8 cellular contexts compared by ENCODE assay signal in the genomic region with DNA sequence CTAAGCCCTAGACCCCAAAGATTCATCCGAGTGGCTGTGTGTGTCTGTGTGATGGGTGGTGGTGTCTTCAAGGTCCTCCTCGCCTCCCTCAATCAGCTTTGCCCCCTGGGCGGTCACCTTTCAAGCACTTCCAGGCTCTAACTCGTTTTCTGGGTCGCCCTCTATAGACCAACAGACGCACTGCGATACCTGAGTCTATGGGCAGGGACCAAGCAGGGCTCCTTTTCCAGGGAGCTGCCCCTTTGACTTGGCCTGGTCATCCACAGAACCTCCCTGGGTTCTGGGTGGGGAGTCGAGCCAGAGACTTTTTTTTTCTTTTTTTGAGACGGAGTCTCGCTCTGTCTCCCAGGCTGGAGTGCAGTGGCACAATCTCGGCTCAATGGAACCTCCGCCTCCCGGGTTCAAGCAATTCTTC. TPM values are rescaled to one million over a fixed set of nuclear protein-coding genes. Genes with fewer than 3 reads are reported as not detected.
A peak's percentile ranks its signal among the peaks of the same experiment; 100 is the strongest.
DNase-seq lines count a peak whose midpoint lies in the region; TF ChIP-seq lines count a peak whose summit lies in the region.

No MANE protein-coding gene starts in this region.

- H3K27me3 ChIP-seq in kidney epithelial cell (ENCODE audit: control insufficient read depth, insufficient read depth, low read length): no peaks in the 10 kb centered on the region

- no peak overlapping the region for H3K27ac ChIP-seq in caudate nucleus (ENCODE audit: low read depth, low read length)

- DNase-seq in AG09309 (ENCODE audit: low read depth) (no peak), GM20000 (ENCODE audit: low spot score) (peak; percentile 90), NCI-H2107 treated with DMSO at 0.1 percent for 48 hours (lab: John Stamatoyannopoulos, UW; ENCODE audit: unreplicated experiment) (peak; percentile 37), caudate nucleus (lab: John Stamatoyannopoulos, UW) (peak in 45 of 61 donors; percentile 5 to 65 (median 25)), kidney epithelial cell (ENCODE audit: low read depth) (no peak), middle frontal gyrus (ENCODE audit: extremely low spot score, low spot score) (no peak)
- DNase-seq in stimulated activated CD4-positive, alpha-beta T cell treated with anti-CD3 and anti-CD28 coated beads, Interleukin-1b, Interleukin-23, amount 100 ng/mL, for 48 hours: peak; percentile 68

- H3K36me3 ChIP-seq in kidney epithelial cell (ENCODE audit: control insufficient read depth, insufficient read depth, low read length): peaks cover 2% of the 10 kb centered on the region

- H3K4me3 ChIP-seq in AG09309 (ENCODE audit: control insufficient read depth, low read depth, low read length) (peak overlapping the region; percentile 72), WI38 (ENCODE audit: low read depth, low read length) (peak overlapping the region; percentile 79), kidney epithelial cell (ENCODE audit: low read depth, low read length) (peak overlapping the region; percentile 84)

- TF ChIP-seq CTCF in AG09309 (IDR thresholded peaks at IDR 0.05; ENCODE audit: control insufficient read depth, insufficient read depth, low read depth, low read length, missing control alignments): peak; percentile 78
- TF ChIP-seq CTCF in GM20000 (IDR thresholded peaks at IDR 0.05; ENCODE audit: extremely low read depth, missing control alignments): peak; percentile 65
- peak; percentile 50 for TF ChIP-seq CTCF in WI38 (IDR thresholded peaks at IDR 0.05; ENCODE audit: low read depth, low read length)
- TF ChIP-seq CTCF in kidney epithelial cell (IDR thresholded peaks at IDR 0.05; ENCODE audit: insufficient read depth, low read length, poor library complexity, severe bottlenecking): peak; percentile 75

RNA-seq across cellular contexts. Expression of gene SLC27A4, which starts 1.1 kb away (rescaled TPM):
- 39.4 and 40.3 TPM in 2 replicates for total RNA-seq in kidney epithelial cell

RNA-seq across cellular contexts. Expression of gene COQ4, which starts 18.8 kb away (rescaled TPM):
- total RNA-seq in kidney epithelial cell: 46.3 and 59.8 TPM in 2 replicates

RNA-seq across cellular contexts. Expression of gene TRUB2, which starts 19.2 kb away (rescaled TPM):
- total RNA-seq in kidney epithelial cell: 12.7 and 24.4 TPM in 2 replicates

RNA-seq across cellular contexts. Expression of gene URM1, which starts 29.7 kb away (rescaled TPM):
- total RNA-seq in kidney epithelial cell: 47.3 and 49.9 TPM in 2 replicates

Comparison
In these comparisons a context has a peak if more than half of its experiments do, and no peak if none do; other contexts are left out.
1. DNase-seq: peak in GM20000 (single experiment), NCI-H2107 treated with DMSO at 0.1 percent for 48 hours (single experiment), caudate nucleus (45 of 61) and stimulated activated CD4-positive, alpha-beta T cell treated with anti-CD3 and anti-CD28 coated beads, Interleukin-1b, Interleukin-23, amount 100 ng/mL, for 48 hours (single experiment); none in AG09309 (single experiment), kidney epithelial cell (single experiment) and middle frontal gyrus (single experiment).
2. Peak in every context shown above with its lines, with median percentiles within 50 percentile points of each other: H3K4me3 ChIP-seq and CTCF ChIP-seq.